In the genomic region with DNA sequence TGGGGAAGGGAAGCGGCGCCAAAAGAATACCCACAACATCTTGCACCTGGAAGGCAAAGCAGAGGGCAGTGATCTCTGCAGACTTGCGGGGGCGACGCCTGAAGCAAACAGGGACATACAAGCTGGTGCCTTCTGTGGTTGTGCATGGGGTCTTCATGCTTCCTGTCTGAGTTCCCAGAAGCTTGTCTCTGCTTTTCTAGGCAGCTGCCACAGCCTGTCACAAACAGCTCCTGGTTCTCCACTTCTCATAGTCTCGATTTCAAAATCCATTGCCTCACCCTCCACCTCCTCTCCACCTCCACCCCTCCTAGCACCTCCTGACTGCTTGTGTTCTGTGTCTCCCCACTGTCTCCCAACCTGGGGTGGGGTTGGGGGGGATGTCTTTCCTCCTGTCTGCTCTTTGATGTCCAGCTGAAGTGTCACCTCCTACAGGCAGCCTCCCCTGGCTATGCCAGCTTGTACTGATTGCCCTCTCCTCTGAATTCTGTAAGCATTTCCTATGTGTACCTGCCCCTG, we compare ENCODE assay signal across 8 cellular contexts. TPM values are rescaled to one million over a fixed set of nuclear protein-coding genes. Genes with fewer than 3 reads are reported as not detected.
DNase-seq lines count a peak whose midpoint lies in the region; ATAC-seq and TF ChIP-seq lines count a peak whose summit lies in the region.

No MANE protein-coding gene starts in this region.

- H3K4me3 ChIP-seq in Caco-2 (ENCODE audit: low read depth, low read length) (peak overlapping the region; percentile 47), mucosa of descending colon (no peak overlapping the region)

- H3K27me3 Mint-ChIP-seq in Caco-2 (ENCODE audit: insufficient read depth, unreplicated experiment): no peaks in the 10 kb centered on the region
- peaks cover 18% of the 10 kb centered on the region for H3K27me3 Mint-ChIP-seq in activated T-helper 2 cell treated with anti-CD3 and anti-CD28 coated beads, Interferon-gamma antibody, Interleukin-2, Interleukin-4, amounts not matched to agents 10 μg/mL and 5 μg/mL and 100 μg/mL, durations not matched to agents 14 hours and 24 hours and 36 hours (ENCODE audit: low read depth)

- CTCF ChIA-PET in Caco-2 (lab: Charles Lee): interaction anchor here (1.4 to 2.2 kb wide), 4 partner anchors 10 to 219 kb away, joined by 5 to 9 read pairs (median 8); no protein-coding TSS in a partner anchor

- H3K9me3 Mint-ChIP-seq in Caco-2 (ENCODE audit: unreplicated experiment): peaks cover 11% of the 10 kb centered on the region
- H3K9me3 Mint-ChIP-seq in activated T-helper 2 cell treated with anti-CD3 and anti-CD28 coated beads, Interferon-gamma antibody, Interleukin-2, Interleukin-4, amounts not matched to agents 10 μg/mL and 5 μg/mL and 100 μg/mL, durations not matched to agents 14 hours and 24 hours and 36 hours: peaks cover 14% of the 10 kb centered on the region

- ATAC-seq in HG02884 (IDR thresholded peaks at IDR 0.05; ENCODE audit: unreplicated experiment) (peak; percentile 7), mucosa of descending colon (peak; percentile 1), HG03439 (IDR thresholded peaks at IDR 0.05; ENCODE audit: unreplicated experiment) (no peak)

- peak overlapping the region; percentile 46 for H3K27ac Mint-ChIP-seq in Caco-2 (ENCODE audit: unreplicated experiment)
- H3K27ac Mint-ChIP-seq in activated T-helper 2 cell treated with anti-CD3 and anti-CD28 coated beads, Interferon-gamma antibody, Interleukin-2, Interleukin-4, amounts not matched to agents 10 μg/mL and 5 μg/mL and 100 μg/mL, durations not matched to agents 14 hours and 24 hours and 36 hours: no peak overlapping the region

- no peaks in the 10 kb centered on the region; the same call in 1 of the 2 replicates for H3K36me3 ChIP-seq in Caco-2 (ENCODE audit: control insufficient read depth, insufficient read depth, low read length)
- no peaks in the 10 kb centered on the region for H3K36me3 ChIP-seq in mucosa of descending colon (ENCODE audit: low read depth)

- H3K4me1 ChIP-seq in Caco-2: peaks cover 29% of the 10 kb centered on the region
- H3K4me1 ChIP-seq in mucosa of descending colon (ENCODE audit: low read depth): peaks cover 6% of the 10 kb centered on the region

- TF ChIP-seq CTCF in Caco-2 (IDR thresholded peaks at IDR 0.05; ENCODE audit: insufficient read depth in 1 of 2, low read depth in 1 of 2, low read length in 1 of 2, severe bottlenecking in 1 of 2, unreplicated experiment in 1 of 2) (peak in 1 of 2 experiments; percentile 4), mucosa of descending colon (IDR thresholded peaks at IDR 0.05) (no peak)

- DNase-seq in Caco-2: no peak
- no peak for DNase-seq in activated T-helper 2 cell treated with anti-CD3 and anti-CD28 coated beads, Interferon-gamma antibody, Interleukin-2, Interleukin-4, amounts not matched to agents 10 μg/mL and 5 μg/mL and 100 μg/mL, durations not matched to agents 14 hours and 24 hours and 36 hours (ENCODE audit: low spot score)
- DNase-seq in mucosa of descending colon: no peak
- DNase-seq in kidney glomerular epithelial cell (lab: John Stamatoyannopoulos, UW): no peak
- DNase-seq in amniotic stem cell (lab: John Stamatoyannopoulos, UW): no peak
- no peak for DNase-seq in cerebellar nuclear complex (lab: John Stamatoyannopoulos, UW)

- H3K9me3 ChIP-seq in Caco-2 (peaks cover 11% of the 10 kb centered on the region), mucosa of descending colon (no peaks in the 10 kb centered on the region)

- intact Hi-C loops in Caco-2 (cut with micrococcal nuclease; ENCODE audit: unreplicated experiment) (loop anchor here (1.0 to 2.0 kb wide), 4 partner anchors 62 to 219 kb away; no protein-coding TSS in a partner anchor), mucosa of descending colon (cut with DNase I, micrococcal nuclease) (no loop called here)
- intact Hi-C loops in activated T-helper 2 cell treated with anti-CD3 and anti-CD28 coated beads, Interferon-gamma antibody, Interleukin-2, Interleukin-4, amounts not matched to agents 10 μg/mL and 5 μg/mL and 100 μg/mL, durations not matched to agents 14 hours and 24 hours and 36 hours (cut with micrococcal nuclease): no loop called here

- H3K4me1 Mint-ChIP-seq in Caco-2 (ENCODE audit: low read depth, unreplicated experiment): peaks cover 28% of the 10 kb centered on the region
- peaks cover 34% of the 10 kb centered on the region for H3K4me1 Mint-ChIP-seq in activated T-helper 2 cell treated with anti-CD3 and anti-CD28 coated beads, Interferon-gamma antibody, Interleukin-2, Interleukin-4, amounts not matched to agents 10 μg/mL and 5 μg/mL and 100 μg/mL, durations not matched to agents 14 hours and 24 hours and 36 hours (ENCODE audit: low read depth)

- POLR2A ChIA-PET in Caco-2 (lab: Charles Lee): interaction anchor here (1.0 kb wide), 1 partner anchor 9 kb away, joined by 3 read pairs; no protein-coding TSS in a partner anchor

- H3K27me3 ChIP-seq in Caco-2 (replicated peaks; ENCODE audit: control insufficient read depth, insufficient read depth, low read length): no peaks in the 10 kb centered on the region

- H3K4me3 Mint-ChIP-seq in Caco-2 (ENCODE audit: unreplicated experiment): peak overlapping the region; percentile 76
- peak overlapping the region; percentile 54 for H3K4me3 Mint-ChIP-seq in activated T-helper 2 cell treated with anti-CD3 and anti-CD28 coated beads, Interferon-gamma antibody, Interleukin-2, Interleukin-4, amounts not matched to agents 10 μg/mL and 5 μg/mL and 100 μg/mL, durations not matched to agents 14 hours and 24 hours and 36 hours (ENCODE audit: low read depth)

- peaks cover 6% of the 10 kb centered on the region for H3K36me3 Mint-ChIP-seq in Caco-2 (ENCODE audit: insufficient read depth, unreplicated experiment)
- peaks cover 3% of the 10 kb centered on the region for H3K36me3 Mint-ChIP-seq in activated T-helper 2 cell treated with anti-CD3 and anti-CD28 coated beads, Interferon-gamma antibody, Interleukin-2, Interleukin-4, amounts not matched to agents 10 μg/mL and 5 μg/mL and 100 μg/mL, durations not matched to agents 14 hours and 24 hours and 36 hours (ENCODE audit: low read depth)

- no TSS peak for BruUV-seq in Caco-2 (replicated peaks; lab: Mats Ljungman, UMichigan)

RNA-seq across cellular contexts. Expression of a gene that starts 1.7 kb away (rescaled TPM):
- total RNA-seq in Caco-2 (2022): 4.1 and 6.4 TPM in 2 replicates
- not detected in 2 replicates for total RNA-seq in activated T-helper 2 cell treated with anti-CD3 and anti-CD28 coated beads, Interferon-gamma antibody, Interleukin-2, Interleukin-4, amounts not matched to agents 10 μg/mL and 5 μg/mL and 100 μg/mL, durations not matched to agents 14 hours and 24 hours and 36 hours
- 1 to 10 TPM in 1 of 3 donors, under 1 TPM in 2; 0.80 to 3.6 (median 0.95) TPM for total RNA-seq in mucosa of descending colon

RNA-seq across cellular contexts. Expression of a gene that starts 28.8 kb away (rescaled TPM):
- total RNA-seq in Caco-2 (2022) (35.0 and 38.7 TPM in 2 replicates), mucosa of descending colon (10 to 100 TPM; 71.8 to 80.6 (median 77.1) TPM)
- 49.6 and 51.3 TPM in 2 replicates for total RNA-seq in activated T-helper 2 cell treated with anti-CD3 and anti-CD28 coated beads, Interferon-gamma antibody, Interleukin-2, Interleukin-4, amounts not matched to agents 10 μg/mL and 5 μg/mL and 100 μg/mL, durations not matched to agents 14 hours and 24 hours and 36 hours
